In the genomic region with DNA sequence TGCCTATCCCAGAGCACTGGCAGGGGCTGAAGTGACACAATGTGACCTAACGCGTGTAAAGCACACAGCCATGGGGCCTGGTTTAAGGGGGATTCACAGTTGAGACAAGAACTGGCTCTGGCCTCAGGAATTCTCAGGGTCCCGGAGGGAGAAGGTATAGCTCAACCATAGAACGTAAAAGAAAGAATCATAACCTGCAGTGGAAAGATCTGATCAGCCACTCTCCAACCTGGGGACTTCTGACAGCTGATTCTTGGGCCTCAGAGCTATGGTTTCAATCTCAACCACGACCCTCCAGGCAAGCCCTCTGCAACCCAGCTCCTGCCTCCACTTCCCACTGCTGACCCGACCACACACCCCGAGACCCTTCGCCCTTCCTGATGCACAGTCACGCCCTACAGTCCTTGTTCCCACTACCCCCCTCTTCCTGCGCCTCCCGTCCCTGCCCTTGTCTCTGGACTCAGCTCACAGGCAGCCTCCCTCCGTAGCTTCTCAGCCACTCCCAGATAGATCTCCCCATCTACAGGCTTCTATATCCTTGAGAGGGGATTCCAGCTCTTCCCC, we compare ENCODE assay signal across 27 cellular contexts.
"Had no signal": no experiment of that assay in that cellular context is flagged by ENCODE, and none has a peak within 500 bp of the region (broad histone marks: within the 10 kb centered on the region; RNA-seq: fewer than 3 reads in every experiment).

No MANE protein-coding gene starts in this region.

- H3K27me3 ChIP-seq: body of pancreas, cardiac muscle cell, hepatocyte, testis, vagina had no signal

- H3K27ac ChIP-seq: body of pancreas, cardiac muscle cell, hepatocyte, parathyroid adenoma, testis, vagina, WERI-Rb-1 had no signal

- H3K36me3 ChIP-seq: cardiac muscle cell, vagina, WERI-Rb-1 had no signal

- H3K4me2 ChIP-seq: hepatocyte had no signal

- H3K9ac ChIP-seq: parathyroid adenoma had no signal

- H3K4me1 ChIP-seq: body of pancreas, parathyroid adenoma, testis, vagina had no signal

- H3K4me1 Mint-ChIP-seq: activated CD4-positive, alpha-beta T cell treated with anti-CD3 and anti-CD28 coated beads, Interleukin-2, amount 10 ng/mL, durations not matched to agents 7 days and 5 days; activated naive CD4-positive, alpha-beta T cell treated with anti-CD3 and anti-CD28 coated beads, Interleukin-2, amount 50 U/mL, for 24 hours; immature natural killer cell had no signal

- DNase-seq: activated CD4-positive, alpha-beta T cell treated with anti-CD3 and anti-CD28 coated beads, Interleukin-2, amount 10 ng/mL, durations not matched to agents 7 days and 5 days; activated CD4-positive, CD25-positive, alpha-beta regulatory T cell treated with anti-CD3 and anti-CD28 coated beads, Interleukin-2, amount 50 U/mL, for 72 hours; activated CD8-positive, alpha-beta memory T cell treated with anti-CD3 and anti-CD28 coated beads, Interleukin-2, amount 10 ng/mL, durations not matched to agents 7 days and 5 days; activated CD8-positive, alpha-beta T cell treated with anti-CD3 and anti-CD28 coated beads for 36 hours; activated gamma-delta T cell; activated T-cell treated with anti-CD3 and anti-CD28 coated beads for 4 hours; anterior cingulate cortex; body of pancreas; cortex of kidney; erythroblast; foreskin fibroblast; immature natural killer cell; midbrain; small intestine; stimulated activated naive CD4-positive, alpha-beta T cell; testis; WERI-Rb-1 had no signal

- H3K4me3 ChIP-seq: body of pancreas, cardiac muscle cell, hepatocyte, testis, vagina had no signal

- H3K27me3 Mint-ChIP-seq: activated CD4-positive, alpha-beta T cell treated with anti-CD3 and anti-CD28 coated beads, Interleukin-2, amount 10 ng/mL, durations not matched to agents 7 days and 5 days; activated CD8-positive, alpha-beta memory T cell treated with anti-CD3 and anti-CD28 coated beads, Interleukin-2, amount 10 ng/mL, durations not matched to agents 7 days and 5 days; activated CD8-positive, alpha-beta T cell treated with anti-CD3 and anti-CD28 coated beads for 36 hours; activated naive CD4-positive, alpha-beta T cell treated with anti-CD3 and anti-CD28 coated beads, Interleukin-2, amount 50 U/mL, for 24 hours; natural killer cell treated with Interleukin-12 subunit alpha and Interleukin-12 subunit beta and Interleukin-15 and Interleukin-18, amount 100 ng/mL, for 72 hours had no signal

- H3K4me3 Mint-ChIP-seq: activated CD4-positive, alpha-beta T cell treated with anti-CD3 and anti-CD28 coated beads, Interleukin-2, amount 10 ng/mL, durations not matched to agents 7 days and 5 days; activated CD8-positive, alpha-beta memory T cell treated with anti-CD3 and anti-CD28 coated beads, Interleukin-2, amount 10 ng/mL, durations not matched to agents 7 days and 5 days; activated CD8-positive, alpha-beta T cell treated with anti-CD3 and anti-CD28 coated beads for 36 hours; activated naive CD4-positive, alpha-beta T cell treated with anti-CD3 and anti-CD28 coated beads, Interleukin-2, amount 50 U/mL, for 24 hours; immature natural killer cell; natural killer cell treated with Interleukin-12 subunit alpha and Interleukin-12 subunit beta and Interleukin-15 and Interleukin-18, amount 100 ng/mL, for 72 hours; T-helper 2 cell treated with Interferon-gamma antibody and Interleukin-4, amounts not matched to agents 5 μg/mL and 100 μg/mL, for 36 hours; type B pancreatic cell had no signal

- H3K9me3 Mint-ChIP-seq: activated naive CD4-positive, alpha-beta T cell treated with anti-CD3 and anti-CD28 coated beads, Interleukin-2, amount 50 U/mL, for 24 hours had no signal

- H3K36me3 Mint-ChIP-seq: activated CD8-positive, alpha-beta memory T cell treated with anti-CD3 and anti-CD28 coated beads, Interleukin-2, amount 10 ng/mL, durations not matched to agents 7 days and 5 days; activated naive CD4-positive, alpha-beta T cell treated with anti-CD3 and anti-CD28 coated beads, Interleukin-2, amount 50 U/mL, for 24 hours had no signal

- H3K9me3 ChIP-seq: body of pancreas, testis, vagina had no signal

- ATAC-seq: activated CD8-positive, alpha-beta memory T cell treated with anti-CD3 and anti-CD28 coated beads, Interleukin-2, amount 10 ng/mL, durations not matched to agents 7 days and 5 days; activated CD8-positive, alpha-beta T cell treated with anti-CD3 and anti-CD28 coated beads for 36 hours; body of pancreas; left lobe of liver; natural killer cell treated with Interleukin-12 subunit alpha and Interleukin-12 subunit beta and Interleukin-15 and Interleukin-18, amount 100 ng/mL, for 72 hours; sciatic nerve had no signal

- H3K27ac Mint-ChIP-seq: activated CD4-positive, alpha-beta T cell treated with anti-CD3 and anti-CD28 coated beads, Interleukin-2, amount 10 ng/mL, durations not matched to agents 7 days and 5 days; activated CD8-positive, alpha-beta memory T cell treated with anti-CD3 and anti-CD28 coated beads, Interleukin-2, amount 10 ng/mL, durations not matched to agents 7 days and 5 days; activated CD8-positive, alpha-beta T cell treated with anti-CD3 and anti-CD28 coated beads for 36 hours; activated naive CD4-positive, alpha-beta T cell treated with anti-CD3 and anti-CD28 coated beads, Interleukin-2, amount 50 U/mL, for 24 hours; immature natural killer cell; natural killer cell treated with Interleukin-12 subunit alpha and Interleukin-12 subunit beta and Interleukin-15 and Interleukin-18, amount 100 ng/mL, for 72 hours; T-helper 2 cell treated with Interferon-gamma antibody and Interleukin-4, amounts not matched to agents 5 μg/mL and 100 μg/mL, for 36 hours; type B pancreatic cell had no signal
